In the genomic region with DNA sequence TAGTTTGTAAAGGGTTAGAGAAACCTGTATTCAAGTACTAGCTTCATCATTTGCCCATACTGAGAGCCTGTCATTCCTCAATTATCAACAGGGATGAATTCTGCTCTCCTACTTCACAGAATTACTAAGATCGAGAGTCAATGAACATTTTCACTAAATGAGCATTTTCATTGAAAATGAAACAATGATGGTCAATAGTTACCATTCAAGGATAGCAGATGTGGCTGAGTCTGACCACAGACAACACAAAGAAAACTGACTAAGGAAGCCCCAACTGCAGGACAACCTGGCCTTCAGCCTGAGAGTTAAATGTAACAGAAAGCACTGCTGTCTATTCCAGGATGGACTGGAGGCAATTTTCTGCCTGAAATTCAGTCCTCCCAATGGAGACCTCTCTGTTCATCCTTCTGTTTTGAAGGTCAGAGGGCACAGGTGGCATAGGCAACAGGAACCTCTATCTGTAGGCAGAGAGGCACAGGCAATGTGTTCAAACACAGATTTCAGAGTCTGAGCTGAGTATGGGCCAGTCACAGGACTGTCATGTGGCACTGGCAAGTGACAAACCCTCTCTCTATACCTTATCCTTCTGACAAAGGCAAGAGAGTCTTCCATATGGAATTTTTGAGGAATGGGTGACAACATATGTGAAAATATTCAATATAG, we compare ENCODE assay signal across 1 cellular context.
TF ChIP-seq lines count a peak whose summit lies in the region.

No MANE protein-coding gene starts in this region.

TF ChIP-seq in GM23338, 12 proteins besides CTCF, POLR2A, EP300 and RAD21:
- TF ChIP-seq JUNB (IDR thresholded peaks at IDR 0.05; ENCODE audit: unreplicated experiment), result no peak
- no peak for TF ChIP-seq CREB1 (CRISPR knock-in tag; IDR thresholded peaks at IDR 0.05; ENCODE audit: low read depth)
- TF ChIP-seq STAT1 (IDR thresholded peaks at IDR 0.05; ENCODE audit: unreplicated experiment), result no peak
- TF ChIP-seq, protein P1, sequence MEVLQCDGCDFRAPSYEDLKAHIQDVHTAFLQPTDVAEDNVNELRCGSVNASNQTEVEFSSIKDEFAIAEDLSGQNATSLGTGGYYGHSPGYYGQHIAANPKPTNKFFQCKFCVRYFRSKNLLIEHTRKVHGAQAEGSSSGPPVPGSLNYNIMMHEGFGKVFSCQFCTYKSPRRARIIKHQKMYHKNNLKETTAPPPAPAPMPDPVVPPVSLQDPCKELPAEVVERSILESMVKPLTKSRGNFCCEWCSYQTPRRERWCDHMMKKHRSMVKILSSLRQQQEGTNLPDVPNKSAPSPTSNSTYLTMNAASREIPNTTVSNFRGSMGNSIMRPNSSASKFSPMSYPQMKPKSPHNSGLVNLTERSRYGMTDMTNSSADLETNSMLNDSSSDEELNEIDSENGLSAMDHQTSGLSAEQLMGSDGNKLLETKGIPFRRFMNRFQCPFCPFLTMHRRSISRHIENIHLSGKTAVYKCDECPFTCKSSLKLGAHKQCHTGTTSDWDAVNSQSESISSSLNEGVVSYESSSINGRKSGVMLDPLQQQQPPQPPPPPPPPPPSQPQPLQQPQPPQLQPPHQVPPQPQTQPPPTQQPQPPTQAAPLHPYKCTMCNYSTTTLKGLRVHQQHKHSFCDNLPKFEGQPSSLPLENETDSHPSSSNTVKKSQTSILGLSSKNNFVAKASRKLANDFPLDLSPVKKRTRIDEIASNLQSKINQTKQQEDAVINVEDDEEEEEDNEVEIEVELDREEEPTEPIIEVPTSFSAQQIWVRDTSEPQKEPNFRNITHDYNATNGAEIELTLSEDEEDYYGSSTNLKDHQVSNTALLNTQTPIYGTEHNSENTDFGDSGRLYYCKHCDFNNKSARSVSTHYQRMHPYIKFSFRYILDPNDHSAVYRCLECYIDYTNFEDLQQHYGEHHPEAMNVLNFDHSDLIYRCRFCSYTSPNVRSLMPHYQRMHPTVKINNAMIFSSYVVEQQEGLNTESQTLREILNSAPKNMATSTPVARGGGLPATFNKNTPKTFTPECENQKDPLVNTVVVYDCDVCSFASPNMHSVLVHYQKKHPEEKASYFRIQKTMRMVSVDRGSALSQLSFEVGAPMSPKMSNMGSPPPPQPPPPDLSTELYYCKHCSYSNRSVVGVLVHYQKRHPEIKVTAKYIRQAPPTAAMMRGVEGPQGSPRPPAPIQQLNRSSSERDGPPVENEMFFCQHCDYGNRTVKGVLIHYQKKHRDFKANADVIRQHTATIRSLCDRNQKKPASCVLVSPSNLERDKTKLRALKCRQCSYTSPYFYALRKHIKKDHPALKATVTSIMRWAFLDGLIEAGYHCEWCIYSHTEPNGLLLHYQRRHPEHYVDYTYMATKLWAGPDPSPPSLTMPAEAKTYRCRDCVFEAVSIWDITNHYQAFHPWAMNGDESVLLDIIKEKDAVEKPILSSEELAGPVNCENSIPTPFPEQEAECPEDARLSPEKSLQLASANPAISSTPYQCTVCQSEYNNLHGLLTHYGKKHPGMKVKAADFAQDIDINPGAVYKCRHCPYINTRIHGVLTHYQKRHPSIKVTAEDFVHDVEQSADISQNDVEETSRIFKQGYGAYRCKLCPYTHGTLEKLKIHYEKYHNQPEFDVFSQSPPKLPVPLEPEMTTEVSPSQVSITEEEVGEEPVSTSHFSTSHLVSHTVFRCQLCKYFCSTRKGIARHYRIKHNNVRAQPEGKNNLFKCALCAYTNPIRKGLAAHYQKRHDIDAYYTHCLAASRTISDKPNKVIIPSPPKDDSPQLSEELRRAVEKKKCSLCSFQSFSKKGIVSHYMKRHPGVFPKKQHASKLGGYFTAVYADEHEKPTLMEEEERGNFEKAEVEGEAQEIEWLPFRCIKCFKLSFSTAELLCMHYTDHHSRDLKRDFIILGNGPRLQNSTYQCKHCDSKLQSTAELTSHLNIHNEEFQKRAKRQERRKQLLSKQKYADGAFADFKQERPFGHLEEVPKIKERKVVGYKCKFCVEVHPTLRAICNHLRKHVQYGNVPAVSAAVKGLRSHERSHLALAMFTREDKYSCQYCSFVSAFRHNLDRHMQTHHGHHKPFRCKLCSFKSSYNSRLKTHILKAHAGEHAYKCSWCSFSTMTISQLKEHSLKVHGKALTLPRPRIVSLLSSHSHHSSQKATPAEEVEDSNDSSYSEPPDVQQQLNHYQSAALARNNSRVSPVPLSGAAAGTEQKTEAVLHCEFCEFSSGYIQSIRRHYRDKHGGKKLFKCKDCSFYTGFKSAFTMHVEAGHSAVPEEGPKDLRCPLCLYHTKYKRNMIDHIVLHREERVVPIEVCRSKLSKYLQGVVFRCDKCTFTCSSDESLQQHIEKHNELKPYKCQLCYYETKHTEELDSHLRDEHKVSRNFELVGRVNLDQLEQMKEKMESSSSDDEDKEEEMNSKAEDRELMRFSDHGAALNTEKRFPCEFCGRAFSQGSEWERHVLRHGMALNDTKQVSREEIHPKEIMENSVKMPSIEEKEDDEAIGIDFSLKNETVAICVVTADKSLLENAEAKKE (CRISPR knock-in tag; IDR thresholded peaks at IDR 0.05), result no peak
- TF ChIP-seq, protein P2, sequence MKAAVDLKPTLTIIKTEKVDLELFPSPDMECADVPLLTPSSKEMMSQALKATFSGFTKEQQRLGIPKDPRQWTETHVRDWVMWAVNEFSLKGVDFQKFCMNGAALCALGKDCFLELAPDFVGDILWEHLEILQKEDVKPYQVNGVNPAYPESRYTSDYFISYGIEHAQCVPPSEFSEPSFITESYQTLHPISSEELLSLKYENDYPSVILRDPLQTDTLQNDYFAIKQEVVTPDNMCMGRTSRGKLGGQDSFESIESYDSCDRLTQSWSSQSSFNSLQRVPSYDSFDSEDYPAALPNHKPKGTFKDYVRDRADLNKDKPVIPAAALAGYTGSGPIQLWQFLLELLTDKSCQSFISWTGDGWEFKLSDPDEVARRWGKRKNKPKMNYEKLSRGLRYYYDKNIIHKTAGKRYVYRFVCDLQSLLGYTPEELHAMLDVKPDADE (IDR thresholded peaks at IDR 0.05), result no peak
- no peak for TF ChIP-seq ZNF114 (CRISPR knock-in tag; IDR thresholded peaks at IDR 0.05)
TF ChIP-seq in GM23338: peak in this region for 0.
